Comparison of ENCODE assay signal across 21 cellular contexts in the genomic region with DNA sequence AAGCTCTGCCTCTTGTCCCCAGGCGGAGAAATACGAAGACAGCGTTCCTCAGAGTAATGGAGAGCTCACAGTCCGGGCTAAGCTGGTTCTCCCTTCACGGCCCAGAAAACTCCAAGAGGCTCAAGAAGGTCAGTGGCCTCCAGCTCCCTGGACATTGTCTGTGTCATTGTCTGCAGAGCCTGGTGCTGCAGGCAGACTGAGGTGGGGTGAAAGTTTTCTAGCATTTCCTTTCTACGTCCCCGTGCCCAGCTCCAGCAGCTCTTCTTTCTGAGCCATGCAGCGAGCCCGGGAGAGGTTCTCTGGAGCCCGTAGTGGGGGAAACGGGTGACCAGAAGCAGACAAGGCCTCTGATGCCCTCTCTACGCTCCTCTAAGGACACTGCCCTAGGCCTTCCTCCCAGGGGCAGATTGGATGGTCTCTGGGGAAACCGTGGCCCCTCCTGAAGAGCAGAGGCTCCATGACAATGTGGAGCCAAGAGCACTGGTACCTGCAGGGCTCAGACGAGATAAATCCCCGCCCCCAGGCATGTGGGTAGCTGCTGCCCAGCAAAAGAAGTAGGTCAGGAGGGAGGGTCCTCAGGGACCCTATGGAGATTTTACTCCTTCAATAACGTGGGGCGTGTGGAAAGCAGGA. TPM values are rescaled to one million over a fixed set of nuclear protein-coding genes. Genes with fewer than 3 reads are reported as not detected.
DNase-seq lines count a peak whose midpoint lies in the region; ATAC-seq and TF ChIP-seq lines count a peak whose summit lies in the region.
"Had no signal": no experiment of that assay in that cellular context is flagged by ENCODE, and none has a peak within 500 bp of the region (broad histone marks: within the 10 kb centered on the region; RNA-seq: fewer than 3 reads in every experiment).

No MANE protein-coding gene starts in this region.

- peak in 1 of 2 donors; percentile 12 for TF ChIP-seq POLR2A in thyroid gland (IDR thresholded peaks at IDR 0.05)

- H3K27me3 Mint-ChIP-seq in activated naive CD4-positive, alpha-beta T cell treated with anti-CD3 and anti-CD28 coated beads, Interleukin-2, amount 10 ng/mL, durations not matched to agents 7 days and 5 days, result no peaks in the 10 kb centered on the region
- H3K27me3 Mint-ChIP-seq in activated naive CD4-positive, alpha-beta T cell treated with anti-CD3 and anti-CD28 coated beads for 36 hours (ENCODE audit: low read depth), result no peaks in the 10 kb centered on the region
- H3K27me3 Mint-ChIP-seq: activated naive CD4-positive, alpha-beta T cell treated with anti-CD3 and anti-CD28 coated beads, Interleukin-2, amount 50 U/mL, for 24 hours had no signal

- H3K9me3 ChIP-seq in thyroid gland, result no peaks in the 10 kb centered on the region
- H3K9me3 ChIP-seq: stomach had no signal

- peaks cover 13 to 18% of the 10 kb centered on the region in 2 donors for H3K36me3 ChIP-seq in thyroid gland

- no peak overlapping the region for H3K4me3 ChIP-seq in thyroid gland (replicated peaks in 1 of 3)
- H3K4me3 ChIP-seq: GM12878, stomach had no signal

- H3K27ac ChIP-seq in RWPE1, result peak overlapping the region; percentile 10
- peak overlapping the region; percentile 69 to 83 (median 77) for H3K27ac ChIP-seq in thyroid gland
- H3K27ac ChIP-seq: stomach had no signal

- intact Hi-C loops in activated naive CD4-positive, alpha-beta T cell treated with anti-CD3 and anti-CD28 coated beads for 36 hours (cut with micrococcal nuclease), result no loop called here
- intact Hi-C loops in thyroid gland (cut with DNase I), result no loop called here

- no peak overlapping the region for H3K27ac Mint-ChIP-seq in activated naive CD4-positive, alpha-beta T cell treated with anti-CD3 and anti-CD28 coated beads, Interleukin-2, amount 10 ng/mL, durations not matched to agents 7 days and 5 days
- no peak overlapping the region for H3K27ac Mint-ChIP-seq in activated naive CD4-positive, alpha-beta T cell treated with anti-CD3 and anti-CD28 coated beads for 36 hours

- no peak for ATAC-seq in HG02884 (IDR thresholded peaks at IDR 0.05; ENCODE audit: unreplicated experiment)
- ATAC-seq: GM12878 had no signal

- POLR2A ChIA-PET in RWPE1 (lab: Yijun Ruan, JAX; ENCODE audit: low non-redundant PET), result no interaction called here

- TF ChIP-seq CTCF in RWPE1 (conservative IDR thresholded peaks at IDR 0.05; ENCODE audit: low read depth) (no peak), thyroid gland (IDR thresholded peaks at IDR 0.05) (no peak)

- WGBS in thyroid gland, 2 donors, result 76 to 77% methylated on average over 14 to 17 of the region's 17 CpGs

- no peaks in the 10 kb centered on the region for H3K27me3 ChIP-seq in thyroid gland
- H3K27me3 ChIP-seq: stomach had no signal

- H3K4me1 ChIP-seq in thyroid gland, result peaks cover 10 to 40% of the 10 kb centered on the region in 2 donors

- DNase-seq in activated naive CD4-positive, alpha-beta T cell treated with anti-CD3 and anti-CD28 coated beads, Interleukin-2, amount 10 ng/mL, durations not matched to agents 7 days and 5 days, result peak; percentile 16
- no peak for DNase-seq in activated naive CD4-positive, alpha-beta T cell treated with anti-CD3 and anti-CD28 coated beads for 36 hours
- no peak for DNase-seq in RWPE1 (ENCODE audit: low spot score)
- peak; percentile 70 for DNase-seq in islet precursor cell
- DNase-seq in thyroid gland, result peak; percentile 58 to 68
- DNase-seq in HuH-7.5 (ENCODE audit: low spot score), result no peak
- DNase-seq in NCI-H128 (lab: John Stamatoyannopoulos, UW; ENCODE audit: unreplicated experiment), result no peak
- DNase-seq: activated CD4-positive, alpha-beta T cell treated with anti-CD3 and anti-CD28 coated beads for 4 hours; activated CD8-positive, alpha-beta memory T cell treated with anti-CD3 and anti-CD28 coated beads, Interleukin-2, amount 50 U/mL, for 48 hours; H9; MM.1S; NCI-H1694; NCI-H2227 treated with DMSO at 0.1 percent for 48 hours; NK-92 treated with Interleukin-12 subunit alpha and Interleukin-12 subunit beta, amount 100 ng/mL, for 24 hours; RPMI8226; stimulated activated CD4-positive, alpha-beta T cell treated with anti-CD3 and anti-CD28 coated beads, Interleukin-2, amount 100 ng/mL, for 24 hours; stomach; SW 1271 had no signal

- no peaks in the 10 kb centered on the region for H3K9me3 Mint-ChIP-seq in activated naive CD4-positive, alpha-beta T cell treated with anti-CD3 and anti-CD28 coated beads, Interleukin-2, amount 10 ng/mL, durations not matched to agents 7 days and 5 days
- H3K9me3 Mint-ChIP-seq in activated naive CD4-positive, alpha-beta T cell treated with anti-CD3 and anti-CD28 coated beads for 36 hours, result no peaks in the 10 kb centered on the region
- H3K9me3 Mint-ChIP-seq: activated naive CD4-positive, alpha-beta T cell treated with anti-CD3 and anti-CD28 coated beads, Interleukin-2, amount 50 U/mL, for 24 hours; H9 had no signal

- H3K4me3 Mint-ChIP-seq in activated naive CD4-positive, alpha-beta T cell treated with anti-CD3 and anti-CD28 coated beads, Interleukin-2, amount 10 ng/mL, durations not matched to agents 7 days and 5 days, result no peak overlapping the region
- no peak overlapping the region for H3K4me3 Mint-ChIP-seq in activated naive CD4-positive, alpha-beta T cell treated with anti-CD3 and anti-CD28 coated beads for 36 hours
- H3K4me3 Mint-ChIP-seq: activated naive CD4-positive, alpha-beta T cell treated with anti-CD3 and anti-CD28 coated beads, Interleukin-2, amount 50 U/mL, for 24 hours; H9 had no signal

- no peaks in the 10 kb centered on the region for H3K4me1 Mint-ChIP-seq in activated naive CD4-positive, alpha-beta T cell treated with anti-CD3 and anti-CD28 coated beads, Interleukin-2, amount 10 ng/mL, durations not matched to agents 7 days and 5 days
- H3K4me1 Mint-ChIP-seq in activated naive CD4-positive, alpha-beta T cell treated with anti-CD3 and anti-CD28 coated beads for 36 hours (ENCODE audit: low read depth), result no peaks in the 10 kb centered on the region
- H3K4me1 Mint-ChIP-seq: activated naive CD4-positive, alpha-beta T cell treated with anti-CD3 and anti-CD28 coated beads, Interleukin-2, amount 50 U/mL, for 24 hours had no signal

- CTCF ChIA-PET in activated naive CD4-positive, alpha-beta T cell treated with anti-CD3 and anti-CD28 coated beads, Interleukin-2, amount 10 ng/mL, durations not matched to agents 7 days and 5 days (lab: Charles Lee), result interaction anchor here (0.7 kb wide), 1 partner anchor 29 kb away, joined by 4 read pairs; no protein-coding TSS in a partner anchor
- CTCF ChIA-PET in activated naive CD4-positive, alpha-beta T cell treated with anti-CD3 and anti-CD28 coated beads for 36 hours (lab: Charles Lee), result no interaction called here
- CTCF ChIA-PET in RWPE1 (lab: Yijun Ruan, JAX), result no interaction called here

- peaks cover 44% of the 10 kb centered on the region for H3K36me3 Mint-ChIP-seq in activated naive CD4-positive, alpha-beta T cell treated with anti-CD3 and anti-CD28 coated beads, Interleukin-2, amount 10 ng/mL, durations not matched to agents 7 days and 5 days
- peaks cover 41% of the 10 kb centered on the region for H3K36me3 Mint-ChIP-seq in activated naive CD4-positive, alpha-beta T cell treated with anti-CD3 and anti-CD28 coated beads for 36 hours (ENCODE audit: low read depth)

RNA-seq across cellular contexts. Expression of gene EZR, which starts 58.4 kb away (rescaled TPM):
- total RNA-seq in activated naive CD4-positive, alpha-beta T cell treated with anti-CD3 and anti-CD28 coated beads for 36 hours, result 100 to 1,000 TPM; 229 to 230 TPM
- total RNA-seq in thyroid gland, result 100 to 1,000 TPM; 221 to 412 (median 339) TPM

Comparison
In these comparisons a context has a peak if more than half of its experiments do, and no peak if none do; other contexts are left out.
1. DNase-seq: peak in activated naive CD4-positive, alpha-beta T cell treated with anti-CD3 and anti-CD28 coated beads, Interleukin-2, amount 10 ng/mL, durations not matched to agents 7 days and 5 days (single experiment), islet precursor cell (single experiment) and thyroid gland (2 of 2); none in activated naive CD4-positive, alpha-beta T cell treated with anti-CD3 and anti-CD28 coated beads for 36 hours (single experiment), RWPE1 (single experiment), HuH-7.5 (single experiment) and NCI-H128 (single experiment).